ENCODE assay signal across 8 cellular contexts in genomic region chr2:222318026-222318711, GRCh38. TPM values are rescaled to one million over a fixed set of nuclear protein-coding genes. Genes with fewer than 3 reads are reported as not detected.
DNase-seq lines count a peak whose midpoint lies in the region; ATAC-seq and TF ChIP-seq lines count a peak whose summit lies in the region.

No MANE protein-coding gene starts in this region.

- 0% methylated on average over 30 to 41 of the region's 41 CpGs for WGBS in body of pancreas, 2 donors
- WGBS in sigmoid colon, 2 donors = 0 to 1% methylated on average over 41 of the region's 41 CpGs

- peak in 6 of 7 experiments; percentile 21 to 54 (median 34) for TF ChIP-seq CTCF in body of pancreas (IDR thresholded peaks at IDR 0.05)
- peak; percentile 19 to 44 (median 38) for TF ChIP-seq CTCF in sigmoid colon (IDR thresholded peaks at IDR 0.05)

- H3K36me3 ChIP-seq in body of pancreas (replicated peaks in 1 of 2; ENCODE audit: insufficient read depth in 1 of 2, low read depth in 2 of 2) (no peaks in the 10 kb centered on the region), sigmoid colon (no peaks in the 10 kb centered on the region)

- H3K4me3 ChIP-seq in body of pancreas = peak overlapping the region in 1 of 2 donors; percentile 40
- H3K4me3 ChIP-seq in iPS-18c (ENCODE audit: insufficient read depth, low read depth, low read length) = peak overlapping the region; percentile 55
- peak overlapping the region; percentile 27 to 67 (median 50) for H3K4me3 ChIP-seq in sigmoid colon

- peaks cover 66% of the 10 kb centered on the region for H3K27me3 Mint-ChIP-seq in activated naive CD4-positive, alpha-beta T cell treated with anti-CD3 and anti-CD28 coated beads for 36 hours (ENCODE audit: low read depth)

- CTCF ChIA-PET in activated naive CD4-positive, alpha-beta T cell treated with anti-CD3 and anti-CD28 coated beads for 36 hours (lab: Charles Lee) = interaction anchor here (0.5 to 2.8 kb wide), 26 partner anchors 14 to 1639 kb away, joined by 3 to 23 read pairs (median 3); no protein-coding TSS in a partner anchor

- H3K36me3 Mint-ChIP-seq in activated naive CD4-positive, alpha-beta T cell treated with anti-CD3 and anti-CD28 coated beads for 36 hours (ENCODE audit: low read depth) = no peaks in the 10 kb centered on the region

- H3K4me3 Mint-ChIP-seq in activated naive CD4-positive, alpha-beta T cell treated with anti-CD3 and anti-CD28 coated beads for 36 hours = peak overlapping the region; percentile 74

- TF ChIP-seq POLR2A in body of pancreas (IDR thresholded peaks at IDR 0.05) (no peak), sigmoid colon (IDR thresholded peaks at IDR 0.05) (no peak)

- H3K9me3 ChIP-seq in body of pancreas = no peaks in the 10 kb centered on the region
- peaks cover 2% of the 10 kb centered on the region for H3K9me3 ChIP-seq in iPS-18c (ENCODE audit: control insufficient read depth, insufficient read depth, low read length)
- H3K9me3 ChIP-seq in sigmoid colon = no peaks in the 10 kb centered on the region

- DNase-seq in activated naive CD4-positive, alpha-beta T cell treated with anti-CD3 and anti-CD28 coated beads for 36 hours = peak; percentile 58
- DNase-seq in activated naive CD4-positive, alpha-beta T cell treated with anti-CD3 and anti-CD28 coated beads, Interleukin-2, amount 50 U/mL, for 16 hours = no peak
- DNase-seq in HuH-7.5 (ENCODE audit: low spot score) (peak; percentile 88), OCI-M1 (lab: John Stamatoyannopoulos, UW) (peak; percentile 79), body of pancreas (peak; percentile 35 to 68 (median 46)), sigmoid colon (no peak)

- H3K9me3 Mint-ChIP-seq in activated naive CD4-positive, alpha-beta T cell treated with anti-CD3 and anti-CD28 coated beads for 36 hours = no peaks in the 10 kb centered on the region

- H3K4me1 ChIP-seq in body of pancreas (peaks cover 21% of the 10 kb centered on the region), sigmoid colon (peaks cover 0 to 26% (median 22%) of the 10 kb centered on the region in 4 donors)

- peak; percentile 40 for ATAC-seq in GM21786 (IDR thresholded peaks at IDR 0.05; ENCODE audit: unreplicated experiment)
- peak; percentile 54 for ATAC-seq in body of pancreas

- intact Hi-C loops in activated naive CD4-positive, alpha-beta T cell treated with anti-CD3 and anti-CD28 coated beads for 36 hours (cut with micrococcal nuclease) = loop anchor here (1.0 to 2.0 kb wide), 6 partner anchors 105 to 339 kb away; partner anchors contain the start of gene FARSB
- intact Hi-C loops in body of pancreas (cut with DNase I) = no loop called here
- intact Hi-C loops in sigmoid colon (cut with DNase I) = loop anchor here (1.0 to 2.0 kb wide), 2 partner anchors 243 to 295 kb away; no protein-coding TSS in a partner anchor

- TF ChIP-seq EP300 in sigmoid colon (IDR thresholded peaks at IDR 0.05) = no peak

- no peak overlapping the region for H3K27ac ChIP-seq in body of pancreas
- H3K27ac ChIP-seq in sigmoid colon = peak overlapping the region in 2 of 4 donors; percentile 51 to 85

- H3K4me1 Mint-ChIP-seq in activated naive CD4-positive, alpha-beta T cell treated with anti-CD3 and anti-CD28 coated beads for 36 hours (ENCODE audit: low read depth) = peaks cover 6% of the 10 kb centered on the region

- H3K27me3 ChIP-seq in body of pancreas (peaks cover 0 to 11% of the 10 kb centered on the region in 2 donors), sigmoid colon (peaks cover 12 to 65% (median 32%) of the 10 kb centered on the region in 3 donors)

- H3K27ac Mint-ChIP-seq in activated naive CD4-positive, alpha-beta T cell treated with anti-CD3 and anti-CD28 coated beads for 36 hours = no peak overlapping the region

RNA-seq across cellular contexts. Expression of gene PAX3, which starts 19.4 kb away (rescaled TPM):
- not detected for total RNA-seq in activated naive CD4-positive, alpha-beta T cell treated with anti-CD3 and anti-CD28 coated beads for 36 hours
- not detected for total RNA-seq in body of pancreas
- total RNA-seq in sigmoid colon = not detected
- polyA plus RNA-seq in sigmoid colon = not detected

Comparison
In these comparisons a context has a peak if more than half of its experiments do, and no peak if none do; other contexts are left out.
1. DNase-seq: peak in activated naive CD4-positive, alpha-beta T cell treated with anti-CD3 and anti-CD28 coated beads for 36 hours (single experiment), HuH-7.5 (single experiment), OCI-M1 (single experiment) and body of pancreas (4 of 4); none in activated naive CD4-positive, alpha-beta T cell treated with anti-CD3 and anti-CD28 coated beads, Interleukin-2, amount 50 U/mL, for 16 hours (single experiment) and sigmoid colon (single experiment).